ENCODE assay signal across 22 cellular contexts in genomic region chr7:137835486-137836112, GRCh38. TPM values are rescaled to one million over a fixed set of nuclear protein-coding genes. Genes with fewer than 3 reads are reported as not detected.
DNase-seq lines count a peak whose midpoint lies in the region; ATAC-seq and TF ChIP-seq lines count a peak whose summit lies in the region.
"Had no signal": no experiment of that assay in that cellular context is flagged by ENCODE, and none has a peak within 500 bp of the region (broad histone marks: within the 10 kb centered on the region; RNA-seq: fewer than 3 reads in every experiment).

No MANE protein-coding gene starts in this region.

- TF ChIP-seq POLR2A in esophagus muscularis mucosa (IDR thresholded peaks at IDR 0.05; ENCODE audit: low read depth): no peak

- H3K27ac ChIP-seq in brain microvascular endothelial cell: peak overlapping the region; percentile 27
- H3K27ac ChIP-seq in esophagus muscularis mucosa (replicated peaks in 1 of 4): peak overlapping the region in 3 of 4 donors; percentile 2 to 59 (median 25)
- peak overlapping the region; percentile 25 to 85 for H3K27ac ChIP-seq in thoracic aorta
- H3K27ac ChIP-seq: A549, BLaER1, PC-9, RWPE1 had no signal

- H3K4me1 ChIP-seq in esophagus muscularis mucosa (peaks cover 0 to 14% (median 0%) of the 10 kb centered on the region in 4 donors), thoracic aorta (ENCODE audit: control insufficient read depth in 1 of 2, low read depth in 2 of 2) (peaks cover 17 to 24% of the 10 kb centered on the region in 2 donors)
- H3K4me1 ChIP-seq: A549, BLaER1 had no signal

- no peak for TF ChIP-seq CTCF in HFFc6 (IDR thresholded peaks at IDR 0.05)
- no peak for TF ChIP-seq CTCF in brain microvascular endothelial cell (IDR thresholded peaks at IDR 0.05; ENCODE audit: low read depth, low read length, missing control alignments)
- no peak for TF ChIP-seq CTCF in esophagus muscularis mucosa (IDR thresholded peaks at IDR 0.05)
- no peak for TF ChIP-seq CTCF in thoracic aorta (IDR thresholded peaks at IDR 0.05)

- no peak for TF ChIP-seq EP300 in esophagus muscularis mucosa (IDR thresholded peaks at IDR 0.05)

- peak; percentile 68 for ATAC-seq in thoracic aorta (ENCODE audit: insufficient number of reproducible peaks, low FRiP score, low read depth)
- no peak for ATAC-seq in naive thymus-derived CD8-positive, alpha-beta T cell
- ATAC-seq: A549 had no signal

- H3K27me3 ChIP-seq in brain microvascular endothelial cell (replicated peaks): no peaks in the 10 kb centered on the region
- H3K27me3 ChIP-seq in esophagus muscularis mucosa: no peaks in the 10 kb centered on the region
- no peaks in the 10 kb centered on the region for H3K27me3 ChIP-seq in thoracic aorta (replicated peaks; ENCODE audit: insufficient read depth)
- H3K27me3 ChIP-seq: BLaER1 had no signal

- no peak overlapping the region for H3K4me3 Mint-ChIP-seq in HFFc6
- no peak overlapping the region for H3K4me3 Mint-ChIP-seq in naive thymus-derived CD8-positive, alpha-beta T cell
- H3K4me3 Mint-ChIP-seq: CD4-positive, alpha-beta memory T cell had no signal

- no peaks in the 10 kb centered on the region; the same call in 1 of the 2 replicates for H3K27me3 Mint-ChIP-seq in HFFc6 (ENCODE audit: insufficient read depth)
- H3K27me3 Mint-ChIP-seq in naive thymus-derived CD8-positive, alpha-beta T cell: peaks cover 17 to 56% (median 21%) of the 10 kb centered on the region in 5 donors

- DNase-seq in HFFc6 (no peak), brain microvascular endothelial cell (no peak), esophagus muscularis mucosa (ENCODE audit: extremely low spot score) (no peak), thoracic aorta (ENCODE audit: low spot score) (no peak)
- DNase-seq in naive thymus-derived CD8-positive, alpha-beta T cell: no peak
- no peak for DNase-seq in activated T-cell treated with anti-CD3 and anti-CD28 coated beads, Interleukin-2, amount 50 U/mL, for 1 hour
- no peak for DNase-seq in stimulated activated CD4-positive, alpha-beta T cell treated with anti-CD3 and anti-CD28 coated beads, Interleukin-2, amount 100 ng/mL, for 24 hours
- DNase-seq: CD4-positive, alpha-beta memory T cell; DMS153; GDM1; GOT3; KG1; NCI-H1105 treated with DMSO at 0.1 percent for 48 hours; NCI-H187; NCI-H2107; NCI-H345; NCI-H524 treated with DMSO at 0.1 percent for 48 hours; PC-9; SIG-M5 had no signal

- peaks cover 17% of the 10 kb centered on the region for H3K4me1 Mint-ChIP-seq in HFFc6 (ENCODE audit: low read depth)
- H3K4me1 Mint-ChIP-seq in naive thymus-derived CD8-positive, alpha-beta T cell: no peaks in the 10 kb centered on the region
- H3K4me1 Mint-ChIP-seq: CD4-positive, alpha-beta memory T cell had no signal

- intact Hi-C loops in esophagus muscularis mucosa (cut with DNase I): no loop called here

- WGBS in esophagus muscularis mucosa: 53% methylated on average over 3 of the region's 3 CpGs

- H3K27ac Mint-ChIP-seq in HFFc6: peak overlapping the region; percentile 24; the same call in 1 of the 2 replicates
- H3K27ac Mint-ChIP-seq in naive thymus-derived CD8-positive, alpha-beta T cell: no peak overlapping the region
- H3K27ac Mint-ChIP-seq: CD4-positive, alpha-beta memory T cell had no signal

- in situ Hi-C loops in brain microvascular endothelial cell (cut with HindIII; ENCODE audit: low pct_ligation_motif_present, low sequenced_read_pairs): no loop called here

- H3K36me3 ChIP-seq in brain microvascular endothelial cell (replicated peaks) (peaks cover 18% of the 10 kb centered on the region), esophagus muscularis mucosa (no peaks in the 10 kb centered on the region), thoracic aorta (no peaks in the 10 kb centered on the region)

- H3K9me3 ChIP-seq in esophagus muscularis mucosa (peaks cover 0 to 11% (median 7%) of the 10 kb centered on the region in 4 donors), thoracic aorta (peaks cover 11% of the 10 kb centered on the region)

- peaks cover 34% of the 10 kb centered on the region for H3K9me3 Mint-ChIP-seq in HFFc6
- peaks cover 0 to 31% (median 16%) of the 10 kb centered on the region in 9 donors for H3K9me3 Mint-ChIP-seq in naive thymus-derived CD8-positive, alpha-beta T cell

- POLR2A ChIA-PET in naive thymus-derived CD8-positive, alpha-beta T cell (lab: Charles Lee): no interaction called here

- H3K36me3 Mint-ChIP-seq in HFFc6 (ENCODE audit: low read depth): peaks cover 47% of the 10 kb centered on the region
- peaks cover 0 to 37% (median 0%) of the 10 kb centered on the region in 3 donors for H3K36me3 Mint-ChIP-seq in naive thymus-derived CD8-positive, alpha-beta T cell

- H3K4me3 ChIP-seq in brain microvascular endothelial cell (ENCODE audit: low read depth, low read length) (no peak overlapping the region), esophagus muscularis mucosa (no peak overlapping the region), thoracic aorta (peak overlapping the region; percentile 22)
- H3K4me3 ChIP-seq: A549, BLaER1, PC-9 had no signal

RNA-seq across cellular contexts. Expression of gene DGKI, which starts 11.2 kb away (rescaled TPM):
- total RNA-seq in HFFc6 (2021; fragmentation: NEBNext Ultra II Directional; extraction: Animal tissue kit (Norgen Biotek cat#: 25700)): 1 to 10 TPM; 1.2 to 2.2 (median 1.6) TPM
- total RNA-seq in esophagus muscularis mucosa (1 to 10 TPM in 3 of 4 donors, under 1 TPM in 1; 0.66 to 2.9 (median 1.7) TPM), thoracic aorta (10 to 100 TPM; 10.3 to 22.3 TPM)
- not detected for total RNA-seq in naive thymus-derived CD8-positive, alpha-beta T cell
- under 1 TPM in 1 of 3 donors, not detected in 2; 0.01 TPM for polyA plus RNA-seq in naive thymus-derived CD8-positive, alpha-beta T cell
- polyA plus RNA-seq: CD4-positive, alpha-beta memory T cell had no signal
